8 cellular contexts compared by ENCODE assay signal in genomic region chr4:174214102-174214878, GRCh38.
DNase-seq lines count a peak whose midpoint lies in the region; ATAC-seq and TF ChIP-seq lines count a peak whose summit lies in the region.

No MANE protein-coding gene starts in this region.

- peak overlapping the region; percentile 30 for H3K4me3 ChIP-seq in GM12864 (ENCODE audit: low read depth, low read length)
- H3K4me3 ChIP-seq in mammary epithelial cell (replicated peaks in 1 of 3; ENCODE audit: insufficient read depth in 1 of 3, low read depth in 2 of 3, low read length in 3 of 3): peak overlapping the region in 2 of 3 experiments; percentile 17 to 22

- TF ChIP-seq CTCF in GM12864 (IDR thresholded peaks at IDR 0.05; ENCODE audit: low read depth, low read length, missing control alignments) (no peak), mammary epithelial cell (conservative IDR thresholded peaks at IDR 0.05 in 1 of 2, IDR thresholded peaks at IDR 0.05 in 1 of 2; ENCODE audit: extremely low read depth in 1 of 2, insufficient read depth in 1 of 2, low read depth in 1 of 2, low read length in 2 of 2) (no peak)

- H3K9me3 ChIP-seq in mammary epithelial cell (replicated peaks; ENCODE audit: insufficient read depth, low read length): no peaks in the 10 kb centered on the region

- H3K9ac ChIP-seq in mammary epithelial cell (ENCODE audit: insufficient read depth, low read length): no peak overlapping the region

- H3K27ac ChIP-seq in mammary epithelial cell (ENCODE audit: insufficient read depth, low read depth, low read length): no peak overlapping the region

- peaks cover 11% of the 10 kb centered on the region for H3K4me1 ChIP-seq in mammary epithelial cell (ENCODE audit: insufficient read depth, low read length)

- H3K4me1 Mint-ChIP-seq in naive B cell: peaks cover 41 to 57% (median 48%) of the 10 kb centered on the region in 3 donors

- H3K36me3 Mint-ChIP-seq in naive B cell: peaks cover 0 to 10% of the 10 kb centered on the region in 2 donors

- no TSS peak for BruUV-seq in mammary epithelial cell (replicated peaks; lab: Mats Ljungman, UMichigan)

- peak; percentile 47 for ATAC-seq in HG03175 (IDR thresholded peaks at IDR 0.05; ENCODE audit: unreplicated experiment)
- peak in 1 of 2 donors; percentile 25 for ATAC-seq in naive B cell (ENCODE audit: low read depth in 2 of 2)
- ATAC-seq in HG02870 (IDR thresholded peaks at IDR 0.05; ENCODE audit: unreplicated experiment): no peak

- 6% methylated on average over 20 of the region's 47 CpGs for WGBS in mammary epithelial cell (ENCODE audit: low coverage, missing lambda C conversion rate)

- H4K20me1 ChIP-seq in mammary epithelial cell (ENCODE audit: insufficient read depth, low read length): no peaks in the 10 kb centered on the region

- H3K27ac Mint-ChIP-seq in naive B cell: peak overlapping the region in 5 of 6 donors; percentile 19 to 92 (median 51)

- H3K27me3 ChIP-seq in mammary epithelial cell (ENCODE audit: insufficient read depth, low read length): peaks cover 51% of the 10 kb centered on the region

- in situ Hi-C loops in mammary epithelial cell (cut with MboI; ENCODE audit: low sequenced_read_pairs in 2 of 2): loop anchor here in 1 of 2 donors (10.0 kb wide), 1 partner anchor 111 kb away; no protein-coding TSS in a partner anchor

- dilution Hi-C loops in mammary epithelial cell (cut with HindIII; ENCODE audit: low sequenced_read_pairs): no loop called here

- CTCF ChIA-PET in mammary epithelial cell (lab: Charles Lee; ENCODE audit: low non-redundant PET): no interaction called here

- intact Hi-C loops in mammary epithelial cell (cut with micrococcal nuclease): no loop called here

- H3K36me3 ChIP-seq in mammary epithelial cell (ENCODE audit: insufficient read depth, low read length): no peaks in the 10 kb centered on the region

- H3K79me2 ChIP-seq in mammary epithelial cell (ENCODE audit: insufficient read depth, low read length): no peaks in the 10 kb centered on the region

- DNase-seq in GM12864 (ENCODE audit: low read depth): no peak
- no peak for DNase-seq in mammary epithelial cell
- no peak for DNase-seq in naive B cell
- no peak for DNase-seq in amniotic stem cell (lab: John Stamatoyannopoulos, UW)
- no peak for DNase-seq in SIG-M5 treated with dmso at 0.1 percent for 504 hours (lab: John Stamatoyannopoulos, UW; ENCODE audit: unreplicated experiment)
- DNase-seq in HT-29 (ENCODE audit: low spot score): no peak

- peaks cover 87 to 96% (median 92%) of the 10 kb centered on the region in 3 donors for H3K27me3 Mint-ChIP-seq in naive B cell

- peak overlapping the region; percentile 69 for H3K4me2 ChIP-seq in mammary epithelial cell (ENCODE audit: insufficient read depth, low read depth, low read length)

- peak overlapping the region; percentile 67 for H2AFZ ChIP-seq in mammary epithelial cell (ENCODE audit: low read depth, low read length)

- H3K9me3 Mint-ChIP-seq in naive B cell: peaks cover 3 to 22% (median 9%) of the 10 kb centered on the region in 7 donors

- H3K4me3 Mint-ChIP-seq in naive B cell: peak overlapping the region; percentile 47 to 89 (median 79)
